20 cellular contexts compared by ENCODE assay signal in the genomic region with DNA sequence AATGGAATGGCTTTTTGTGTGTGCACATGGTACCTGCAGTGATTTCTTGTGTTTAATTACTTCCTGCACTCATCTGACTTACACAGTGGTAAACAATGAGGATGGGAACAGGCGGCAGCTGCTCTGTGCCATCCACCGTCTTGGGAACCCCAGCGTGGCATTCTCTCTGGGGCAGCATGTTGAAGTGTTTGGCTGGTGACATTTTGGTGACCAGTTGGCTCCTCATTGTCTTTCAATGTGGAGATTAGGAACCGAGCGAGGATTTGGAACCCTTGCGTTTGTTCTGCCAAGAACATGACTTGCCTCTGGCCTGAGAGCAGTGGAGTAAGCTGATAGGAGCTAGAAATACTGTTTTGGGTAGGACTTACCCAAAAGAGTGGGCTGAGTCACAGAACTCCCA.
"Had no signal": no experiment of that assay in that cellular context is flagged by ENCODE, and none has a peak within 500 bp of the region (broad histone marks: within the 10 kb centered on the region; RNA-seq: fewer than 3 reads in every experiment).

No MANE protein-coding gene starts in this region.

- H3K9me3 ChIP-seq: pancreas, tibial artery, uterus had no signal

- H3K36me3 ChIP-seq: brain microvascular endothelial cell, pancreas, tibial artery, uterus had no signal

- ATAC-seq: naive thymus-derived CD4-positive, alpha-beta T cell had no signal

- H3K4me3 ChIP-seq: pancreas, skin epidermis, tibial artery, uterus had no signal

- H3K27me3 ChIP-seq: brain microvascular endothelial cell, pancreas, tibial artery, uterus had no signal

- H3K27ac ChIP-seq: brain microvascular endothelial cell, pancreas, skin epidermis, uterus had no signal

- DNase-seq: activated CD4-positive, alpha-beta T cell treated with anti-CD3 and anti-CD28 coated beads, Interleukin-2, amount 50 U/mL, for 1 hour; activated CD8-positive, alpha-beta memory T cell treated with anti-CD3 and anti-CD28 coated beads for 24 hours; activated naive CD4-positive, alpha-beta T cell; activated naive CD8-positive, alpha-beta T cell treated with anti-CD3 and anti-CD28 coated beads, Interleukin-2, amount 10 ng/mL, durations not matched to agents 7 days and 5 days; anterior cingulate cortex; brain microvascular endothelial cell; cortex of kidney; effector CD4-positive, alpha-beta T cell; foreskin melanocyte; head of caudate nucleus; left cardiac atrium; naive thymus-derived CD4-positive, alpha-beta T cell; pancreas; retina; stimulated activated CD4-positive, alpha-beta T cell treated with anti-CD3 and anti-CD28 coated beads, Interleukin-15, amount 100 ng/mL, for 24 hours; stimulated activated CD4-positive, alpha-beta T cell treated with anti-CD3 and anti-CD28 coated beads, Interleukin-4, amount 100 ng/mL, for 1 hour; stimulated activated naive CD4-positive, alpha-beta T cell; tibial artery; uterus had no signal
